In the genomic region with DNA sequence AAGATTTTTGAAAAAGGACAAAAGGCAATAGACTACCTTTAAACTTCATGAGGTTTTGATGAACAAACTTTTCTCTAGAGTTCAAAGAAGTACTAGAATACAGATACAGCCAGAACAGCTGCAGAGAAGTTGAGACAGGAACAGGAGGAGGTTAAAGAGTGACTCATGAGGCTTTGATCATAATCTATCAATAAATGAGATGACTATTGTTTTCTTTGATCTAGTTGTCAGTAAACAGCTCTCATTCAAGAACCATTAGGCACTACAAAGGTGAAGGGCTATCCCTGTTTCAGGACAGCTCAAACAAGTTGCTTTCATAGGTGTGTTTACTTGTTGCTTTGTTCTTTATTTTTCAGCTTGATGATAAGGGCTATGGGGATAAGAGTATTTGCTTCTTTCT, we compare ENCODE assay signal across 1 cellular context.
TF ChIP-seq lines count a peak whose summit lies in the region.

No MANE protein-coding gene starts in this region.

TF ChIP-seq in GM23338, 12 proteins besides CTCF, POLR2A, EP300 and RAD21 (continued from another document):
- TF ChIP-seq, protein P1, sequence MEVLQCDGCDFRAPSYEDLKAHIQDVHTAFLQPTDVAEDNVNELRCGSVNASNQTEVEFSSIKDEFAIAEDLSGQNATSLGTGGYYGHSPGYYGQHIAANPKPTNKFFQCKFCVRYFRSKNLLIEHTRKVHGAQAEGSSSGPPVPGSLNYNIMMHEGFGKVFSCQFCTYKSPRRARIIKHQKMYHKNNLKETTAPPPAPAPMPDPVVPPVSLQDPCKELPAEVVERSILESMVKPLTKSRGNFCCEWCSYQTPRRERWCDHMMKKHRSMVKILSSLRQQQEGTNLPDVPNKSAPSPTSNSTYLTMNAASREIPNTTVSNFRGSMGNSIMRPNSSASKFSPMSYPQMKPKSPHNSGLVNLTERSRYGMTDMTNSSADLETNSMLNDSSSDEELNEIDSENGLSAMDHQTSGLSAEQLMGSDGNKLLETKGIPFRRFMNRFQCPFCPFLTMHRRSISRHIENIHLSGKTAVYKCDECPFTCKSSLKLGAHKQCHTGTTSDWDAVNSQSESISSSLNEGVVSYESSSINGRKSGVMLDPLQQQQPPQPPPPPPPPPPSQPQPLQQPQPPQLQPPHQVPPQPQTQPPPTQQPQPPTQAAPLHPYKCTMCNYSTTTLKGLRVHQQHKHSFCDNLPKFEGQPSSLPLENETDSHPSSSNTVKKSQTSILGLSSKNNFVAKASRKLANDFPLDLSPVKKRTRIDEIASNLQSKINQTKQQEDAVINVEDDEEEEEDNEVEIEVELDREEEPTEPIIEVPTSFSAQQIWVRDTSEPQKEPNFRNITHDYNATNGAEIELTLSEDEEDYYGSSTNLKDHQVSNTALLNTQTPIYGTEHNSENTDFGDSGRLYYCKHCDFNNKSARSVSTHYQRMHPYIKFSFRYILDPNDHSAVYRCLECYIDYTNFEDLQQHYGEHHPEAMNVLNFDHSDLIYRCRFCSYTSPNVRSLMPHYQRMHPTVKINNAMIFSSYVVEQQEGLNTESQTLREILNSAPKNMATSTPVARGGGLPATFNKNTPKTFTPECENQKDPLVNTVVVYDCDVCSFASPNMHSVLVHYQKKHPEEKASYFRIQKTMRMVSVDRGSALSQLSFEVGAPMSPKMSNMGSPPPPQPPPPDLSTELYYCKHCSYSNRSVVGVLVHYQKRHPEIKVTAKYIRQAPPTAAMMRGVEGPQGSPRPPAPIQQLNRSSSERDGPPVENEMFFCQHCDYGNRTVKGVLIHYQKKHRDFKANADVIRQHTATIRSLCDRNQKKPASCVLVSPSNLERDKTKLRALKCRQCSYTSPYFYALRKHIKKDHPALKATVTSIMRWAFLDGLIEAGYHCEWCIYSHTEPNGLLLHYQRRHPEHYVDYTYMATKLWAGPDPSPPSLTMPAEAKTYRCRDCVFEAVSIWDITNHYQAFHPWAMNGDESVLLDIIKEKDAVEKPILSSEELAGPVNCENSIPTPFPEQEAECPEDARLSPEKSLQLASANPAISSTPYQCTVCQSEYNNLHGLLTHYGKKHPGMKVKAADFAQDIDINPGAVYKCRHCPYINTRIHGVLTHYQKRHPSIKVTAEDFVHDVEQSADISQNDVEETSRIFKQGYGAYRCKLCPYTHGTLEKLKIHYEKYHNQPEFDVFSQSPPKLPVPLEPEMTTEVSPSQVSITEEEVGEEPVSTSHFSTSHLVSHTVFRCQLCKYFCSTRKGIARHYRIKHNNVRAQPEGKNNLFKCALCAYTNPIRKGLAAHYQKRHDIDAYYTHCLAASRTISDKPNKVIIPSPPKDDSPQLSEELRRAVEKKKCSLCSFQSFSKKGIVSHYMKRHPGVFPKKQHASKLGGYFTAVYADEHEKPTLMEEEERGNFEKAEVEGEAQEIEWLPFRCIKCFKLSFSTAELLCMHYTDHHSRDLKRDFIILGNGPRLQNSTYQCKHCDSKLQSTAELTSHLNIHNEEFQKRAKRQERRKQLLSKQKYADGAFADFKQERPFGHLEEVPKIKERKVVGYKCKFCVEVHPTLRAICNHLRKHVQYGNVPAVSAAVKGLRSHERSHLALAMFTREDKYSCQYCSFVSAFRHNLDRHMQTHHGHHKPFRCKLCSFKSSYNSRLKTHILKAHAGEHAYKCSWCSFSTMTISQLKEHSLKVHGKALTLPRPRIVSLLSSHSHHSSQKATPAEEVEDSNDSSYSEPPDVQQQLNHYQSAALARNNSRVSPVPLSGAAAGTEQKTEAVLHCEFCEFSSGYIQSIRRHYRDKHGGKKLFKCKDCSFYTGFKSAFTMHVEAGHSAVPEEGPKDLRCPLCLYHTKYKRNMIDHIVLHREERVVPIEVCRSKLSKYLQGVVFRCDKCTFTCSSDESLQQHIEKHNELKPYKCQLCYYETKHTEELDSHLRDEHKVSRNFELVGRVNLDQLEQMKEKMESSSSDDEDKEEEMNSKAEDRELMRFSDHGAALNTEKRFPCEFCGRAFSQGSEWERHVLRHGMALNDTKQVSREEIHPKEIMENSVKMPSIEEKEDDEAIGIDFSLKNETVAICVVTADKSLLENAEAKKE (CRISPR knock-in tag; IDR thresholded peaks at IDR 0.05), result no peak
- no peak for TF ChIP-seq JUNB (IDR thresholded peaks at IDR 0.05; ENCODE audit: unreplicated experiment)
